ENCODE assay signal across 17 cellular contexts in the genomic region with DNA sequence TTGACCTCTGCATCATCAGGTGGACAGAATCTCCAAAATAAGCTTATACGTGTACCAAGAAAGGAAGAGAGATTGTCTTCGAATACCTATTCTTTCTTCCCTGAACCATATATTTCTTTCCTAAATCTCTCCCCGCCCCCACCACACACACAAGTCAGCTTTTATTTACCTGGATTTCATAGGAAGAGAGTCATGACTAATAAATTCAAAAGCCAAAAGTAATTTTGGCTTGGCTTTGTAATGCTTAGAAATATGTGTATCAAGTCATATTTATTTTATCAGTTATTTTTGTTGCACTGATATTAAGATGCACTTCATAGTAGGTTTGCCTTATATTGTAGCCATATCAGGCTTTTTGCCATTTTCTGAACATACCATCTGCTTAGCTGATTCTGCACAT.
DNase-seq lines count a peak whose midpoint lies in the region; ATAC-seq and TF ChIP-seq lines count a peak whose summit lies in the region.
"Had no signal": no experiment of that assay in that cellular context is flagged by ENCODE, and none has a peak within 500 bp of the region (broad histone marks: within the 10 kb centered on the region; RNA-seq: fewer than 3 reads in every experiment).

No MANE protein-coding gene starts in this region.

- H3K36me3 ChIP-seq in PC-3 (ENCODE audit: low read depth, low read length), result no peaks in the 10 kb centered on the region
- H3K36me3 ChIP-seq: BLaER1 treated with 17β-estradiol and CSF1 and Interleukin-3, amounts not matched to agents 10 nM and 100 nM had no signal

- intact Hi-C loops in PC-3 (cut with micrococcal nuclease), result no loop called here

- H3K4me2 ChIP-seq in PC-3 (ENCODE audit: low read length), result no peak overlapping the region
- H3K4me2 ChIP-seq: A549; BLaER1 treated with 17β-estradiol and CSF1 and Interleukin-3, amounts not matched to agents 10 nM and 100 nM had no signal

- no TSS peak for BruUV-seq in PC-3 (replicated peaks; lab: Mats Ljungman, UMichigan)

- H3K79me2 ChIP-seq in PC-3 (ENCODE audit: low read length), result no peaks in the 10 kb centered on the region

- no peak overlapping the region for H3K9ac ChIP-seq in PC-3 (ENCODE audit: low read length)
- H3K9ac ChIP-seq: BLaER1 treated with 17β-estradiol and CSF1 and Interleukin-3, amounts not matched to agents 10 nM and 100 nM had no signal

- ATAC-seq in PC-3 (peak; percentile 53; the same call in 1 of the 2 replicates), HG03045 (IDR thresholded peaks at IDR 0.05; ENCODE audit: unreplicated experiment) (no peak)
- ATAC-seq: A549; CD8-positive, alpha-beta T cell; GM12878 had no signal

- H3K9me2 ChIP-seq in PC-3 (replicated peaks; ENCODE audit: low read length), result no peaks in the 10 kb centered on the region

- H3K4me3 ChIP-seq in PC-3 (ENCODE audit: low read length), result no peak overlapping the region
- H3K4me3 ChIP-seq: A549; BLaER1 treated with 17β-estradiol and CSF1 and Interleukin-3, amounts not matched to agents 10 nM and 100 nM; GM12878 had no signal

- no peaks in the 10 kb centered on the region for H3F3A ChIP-seq in PC-3 (ENCODE audit: low read length, unreplicated experiment)

- no peak overlapping the region for H2AFZ ChIP-seq in PC-3 (ENCODE audit: low read length)

- CTCF ChIA-PET in PC-3 (lab: Charles Lee), result interaction anchor here (0.6 kb wide), 1 partner anchor 595 kb away, joined by 4 read pairs; no protein-coding TSS in a partner anchor

- in situ Hi-C loops in G401 (cut with HindIII; ENCODE audit: low sequenced_read_pairs), result no loop called here

- no peaks in the 10 kb centered on the region for H3K9me3 ChIP-seq in PC-3 (ENCODE audit: low read length)
- H3K9me3 ChIP-seq: A549; BLaER1 treated with 17β-estradiol and CSF1 and Interleukin-3, amounts not matched to agents 10 nM and 100 nM; Caco-2 had no signal

- no peaks in the 10 kb centered on the region for H4K20me1 ChIP-seq in PC-3 (ENCODE audit: low read length)
- H4K20me1 ChIP-seq: BLaER1 treated with 17β-estradiol and CSF1 and Interleukin-3, amounts not matched to agents 10 nM and 100 nM had no signal

- DNase-seq in G401 (ENCODE audit: low spot score) (peak; percentile 3), NCI-H1694 treated with DMSO at 0.1 percent for 48 hours (lab: John Stamatoyannopoulos, UW) (peak; percentile 3), PC-3 (peak; percentile 64), islet precursor cell (no peak)
- DNase-seq: AML-193; Caco-2; Calu3; CD4-positive, alpha-beta T cell; CD8-positive, alpha-beta T cell; DMS79 treated with DMSO at 0.1 percent for 48 hours; GDM1 had no signal

- no peak for TF ChIP-seq CTCF in PC-3 (conservative IDR thresholded peaks at IDR 0.05; ENCODE audit: low read depth, low read length)

- no peak overlapping the region for H3K27ac ChIP-seq in PC-3 (ENCODE audit: low read length)
- H3K27ac ChIP-seq: 22Rv1; A549; BLaER1 treated with 17β-estradiol and CSF1 and Interleukin-3, amounts not matched to agents 10 nM and 100 nM; C4-2B had no signal

- H3K27me3 ChIP-seq in PC-3 (ENCODE audit: low read length), result no peaks in the 10 kb centered on the region
- H3K27me3 ChIP-seq: BLaER1 treated with 17β-estradiol and CSF1 and Interleukin-3, amounts not matched to agents 10 nM and 100 nM had no signal

- POLR2A ChIA-PET in PC-3 (lab: Charles Lee; ENCODE audit: unreplicated experiment), result no interaction called here

- H3K4me1 ChIP-seq in PC-3 (ENCODE audit: insufficient read depth, low read length), result peaks cover 11% of the 10 kb centered on the region
- H3K4me1 ChIP-seq: A549; BLaER1 treated with 17β-estradiol and CSF1 and Interleukin-3, amounts not matched to agents 10 nM and 100 nM; Caco-2 had no signal
